In the genomic region with DNA sequence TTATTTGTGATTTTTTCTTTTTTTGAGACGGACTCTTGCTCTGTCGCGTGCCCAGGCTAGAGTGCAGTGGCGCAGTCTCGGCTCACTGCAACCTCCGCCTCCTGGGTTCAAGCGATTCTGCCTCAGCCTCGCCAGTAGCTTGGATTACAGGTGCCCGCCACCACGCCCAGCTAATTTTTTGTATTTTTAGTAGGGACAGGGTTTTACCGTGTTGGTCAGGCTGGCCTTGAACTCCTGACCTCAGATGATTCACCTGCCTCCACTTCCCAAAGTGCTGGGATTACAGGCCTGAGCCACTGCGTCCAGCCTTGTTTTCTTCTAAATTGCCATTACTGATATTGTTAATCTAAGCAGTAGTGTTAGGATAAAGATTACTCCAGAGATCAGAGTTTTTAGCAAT, we compare ENCODE assay signal across 8 cellular contexts. TPM values are rescaled to one million over a fixed set of nuclear protein-coding genes. Genes with fewer than 3 reads are reported as not detected.
A peak's percentile ranks its signal among the peaks of the same experiment; 100 is the strongest.
DNase-seq lines count a peak whose midpoint lies in the region; ATAC-seq and TF ChIP-seq lines count a peak whose summit lies in the region.
"Not testable (repeated sequence)": the region's sequence is repeated elsewhere in the genome, so short reads cannot be mapped to it uniquely, and the experiment has no call there.

No MANE protein-coding gene starts in this region.

- H3K27ac Mint-ChIP-seq in activated naive CD4-positive, alpha-beta T cell treated with anti-CD3 and anti-CD28 coated beads, Interleukin-2, amount 50 U/mL, for 24 hours = peak overlapping the region; percentile 55
- peak overlapping the region; percentile 58 to 87 for H3K27ac Mint-ChIP-seq in natural killer cell treated with Interleukin-12 subunit alpha and Interleukin-12 subunit beta and Interleukin-15 and Interleukin-18, amount 100 ng/mL, for 72 hours

- not testable (repeated sequence) for H3K27me3 ChIP-seq in ACC112 (ENCODE audit: insufficient read depth, low read length); HAP-1 (ENCODE audit: low read depth); ectodermal cell (ENCODE audit: control insufficient read depth, insufficient read depth, low read length, poor library complexity, severe bottlenecking); hepatocyte; smooth muscle cell (ENCODE audit: low read depth)

- not testable (repeated sequence) for H3K27ac ChIP-seq in ACC112 (ENCODE audit: low read depth, low read length); SK-N-MC; ectodermal cell (ENCODE audit: insufficient read depth, low read depth, low read length, poor library complexity, severe bottlenecking); hepatocyte; smooth muscle cell (ENCODE audit: low read depth)

- not testable (repeated sequence) for H3K9me3 ChIP-seq in HAP-1; SK-N-MC (ENCODE audit: low read depth, low read length); ectodermal cell (ENCODE audit: control insufficient read depth, low read length); hepatocyte (ENCODE audit: low read depth); smooth muscle cell (replicated peaks; ENCODE audit: low read depth)

- DNase-seq in HAP-1 (ENCODE audit: low spot score in 2 of 2); SK-N-MC (ENCODE audit: low read depth, low spot score); hepatocyte (ENCODE audit: low spot score); natural killer cell treated with Interleukin-12 subunit alpha and Interleukin-12 subunit beta and Interleukin-15 and Interleukin-18, amount 100 ng/mL, for 72 hours (ENCODE audit: low spot score); smooth muscle cell (lab: John Stamatoyannopoulos, UW; ENCODE audit: unreplicated experiment): not testable (repeated sequence)

- H3K36me3 ChIP-seq in ACC112 (ENCODE audit: insufficient read depth, low read length) = peaks cover 20% of the 10 kb centered on the region
- peaks cover 36% of the 10 kb centered on the region for H3K36me3 ChIP-seq in HAP-1 (replicated peaks)
- H3K36me3 ChIP-seq in SK-N-MC (ENCODE audit: insufficient read depth, low read length) = peaks cover 57% of the 10 kb centered on the region
- not testable (repeated sequence) for H3K36me3 ChIP-seq in ectodermal cell (ENCODE audit: control insufficient read depth, insufficient read depth, low read length); hepatocyte (replicated peaks; ENCODE audit: insufficient read depth, low read depth); smooth muscle cell (ENCODE audit: low read depth)

- H3K4me1 Mint-ChIP-seq in activated naive CD4-positive, alpha-beta T cell treated with anti-CD3 and anti-CD28 coated beads, Interleukin-2, amount 50 U/mL, for 24 hours = peaks cover 62% of the 10 kb centered on the region
- H3K4me1 Mint-ChIP-seq in natural killer cell treated with Interleukin-12 subunit alpha and Interleukin-12 subunit beta and Interleukin-15 and Interleukin-18, amount 100 ng/mL, for 72 hours (ENCODE audit: low read depth in 2 of 2) = peaks cover 46 to 50% of the 10 kb centered on the region in 2 donors

- in situ Hi-C loops in HAP-1 (cut with MboI; ENCODE audit: low sequenced_read_pairs) = not testable (repeated sequence)

- ATAC-seq in natural killer cell treated with Interleukin-12 subunit alpha and Interleukin-12 subunit beta and Interleukin-15 and Interleukin-18, amount 100 ng/mL, for 72 hours = not testable (repeated sequence)

- 81 to 84% methylated on average over 12 of the region's 12 CpGs for WGBS in ectodermal cell, 2 experiments
- 73% methylated on average over 12 of the region's 12 CpGs for WGBS in hepatocyte (ENCODE audit: low lambda C conversion rate, missing lambda C conversion rate)
- WGBS in smooth muscle cell (ENCODE audit: low lambda C conversion rate) = 73% methylated on average over 12 of the region's 12 CpGs

- peaks cover 36% of the 10 kb centered on the region for H3K36me3 Mint-ChIP-seq in activated naive CD4-positive, alpha-beta T cell treated with anti-CD3 and anti-CD28 coated beads, Interleukin-2, amount 50 U/mL, for 24 hours
- peaks cover 22% of the 10 kb centered on the region for H3K36me3 Mint-ChIP-seq in natural killer cell treated with Interleukin-12 subunit alpha and Interleukin-12 subunit beta and Interleukin-15 and Interleukin-18, amount 100 ng/mL, for 72 hours

- H3F3A ChIP-seq in smooth muscle cell (ENCODE audit: low read depth) = not testable (repeated sequence)

- not testable (repeated sequence) for H2AFZ ChIP-seq in ACC112 (ENCODE audit: low read length, unreplicated experiment); hepatocyte; smooth muscle cell (ENCODE audit: low read depth)

- peaks cover 26% of the 10 kb centered on the region for H3K4me1 ChIP-seq in ACC112 (ENCODE audit: control insufficient read depth, insufficient read depth, low read length, unreplicated experiment)
- H3K4me1 ChIP-seq in HAP-1 = peaks cover 10% of the 10 kb centered on the region
- not testable (repeated sequence) for H3K4me1 ChIP-seq in ectodermal cell (ENCODE audit: control insufficient read depth, insufficient read depth, low read length); hepatocyte (ENCODE audit: insufficient read depth)
- H3K4me1 ChIP-seq in smooth muscle cell (ENCODE audit: low read depth) = peaks cover 38% of the 10 kb centered on the region

- H3K4me3 ChIP-seq in ACC112 (ENCODE audit: low read depth, low read length) (peak overlapping the region; percentile 94), HAP-1 (peak overlapping the region; percentile 99), SK-N-MC (peak overlapping the region; percentile 98), ectodermal cell (ENCODE audit: insufficient read depth, low read depth, low read length) (peak overlapping the region; percentile 24), hepatocyte (peak overlapping the region; percentile 1), smooth muscle cell (peak overlapping the region; percentile 87)

- H3K27me3 Mint-ChIP-seq in activated naive CD4-positive, alpha-beta T cell treated with anti-CD3 and anti-CD28 coated beads, Interleukin-2, amount 50 U/mL, for 24 hours; natural killer cell treated with Interleukin-12 subunit alpha and Interleukin-12 subunit beta and Interleukin-15 and Interleukin-18, amount 100 ng/mL, for 72 hours: not testable (repeated sequence)

- H3K9me2 ChIP-seq in hepatocyte (replicated peaks; ENCODE audit: insufficient read depth) = not testable (repeated sequence)

- TF ChIP-seq CTCF in hepatocyte (IDR thresholded peaks at IDR 0.05; ENCODE audit: poor library complexity); smooth muscle cell (IDR thresholded peaks at IDR 0.05; ENCODE audit: borderline replicate concordance, insufficient read depth, poor library complexity, severe bottlenecking): not testable (repeated sequence)

- peak overlapping the region; percentile 94 for H3K4me3 Mint-ChIP-seq in activated naive CD4-positive, alpha-beta T cell treated with anti-CD3 and anti-CD28 coated beads, Interleukin-2, amount 50 U/mL, for 24 hours
- peak overlapping the region; percentile 98 for H3K4me3 Mint-ChIP-seq in natural killer cell treated with Interleukin-12 subunit alpha and Interleukin-12 subunit beta and Interleukin-15 and Interleukin-18, amount 100 ng/mL, for 72 hours

- H3K9me3 Mint-ChIP-seq in activated naive CD4-positive, alpha-beta T cell treated with anti-CD3 and anti-CD28 coated beads, Interleukin-2, amount 50 U/mL, for 24 hours; natural killer cell treated with Interleukin-12 subunit alpha and Interleukin-12 subunit beta and Interleukin-15 and Interleukin-18, amount 100 ng/mL, for 72 hours: not testable (repeated sequence)

- peaks cover 86% of the 10 kb centered on the region for H4K20me1 ChIP-seq in hepatocyte (ENCODE audit: insufficient read depth, poor library complexity, severe bottlenecking)
- peaks cover 88% of the 10 kb centered on the region for H4K20me1 ChIP-seq in smooth muscle cell (ENCODE audit: low read depth)

- H3K79me2 ChIP-seq in ACC112 (ENCODE audit: control insufficient read depth, insufficient read depth, low read length, unreplicated experiment) = peaks cover 93% of the 10 kb centered on the region
- peaks cover 92% of the 10 kb centered on the region for H3K79me2 ChIP-seq in hepatocyte
- peaks cover 92% of the 10 kb centered on the region for H3K79me2 ChIP-seq in smooth muscle cell (ENCODE audit: low read depth)

- peak overlapping the region; percentile 84 for H3K4me2 ChIP-seq in hepatocyte
- H3K4me2 ChIP-seq in smooth muscle cell = peak overlapping the region; percentile 89

- H3K9ac ChIP-seq in SK-N-MC (ENCODE audit: insufficient read length) = peak overlapping the region; percentile 9
- not testable (repeated sequence) for H3K9ac ChIP-seq in smooth muscle cell (ENCODE audit: low read depth)

RNA-seq across cellular contexts. Expression of gene GPBP1, which starts 4.4 kb away (rescaled TPM):
- polyA plus RNA-seq in ectodermal cell (2013, experiment 1 of 4) = 148 TPM
- polyA plus RNA-seq in ectodermal cell (2013, experiment 2 of 4) = 147 TPM
- 119 TPM for polyA plus RNA-seq in ectodermal cell (2013, experiment 3 of 4)
- 120 TPM for polyA plus RNA-seq in ectodermal cell (2013, experiment 4 of 4)
- total RNA-seq in hepatocyte (86.1 and 95.4 TPM in 2 replicates), smooth muscle cell (78.8 and 87.4 TPM in 2 replicates)
- polyA plus RNA-seq in hepatocyte (47.0 and 49.0 TPM in 2 replicates), smooth muscle cell (43.2 and 45.4 TPM in 2 replicates)
- 10 to 100 TPM; 88.3 to 91.1 TPM for total RNA-seq in natural killer cell treated with Interleukin-12 subunit alpha and Interleukin-12 subunit beta and Interleukin-15 and Interleukin-18, amount 100 ng/mL, for 72 hours

Comparison
In these comparisons a context has a peak if more than half of its experiments do, and no peak if none do; other contexts are left out.
1. H3K4me3 ChIP-seq: peak in every context shown above with its lines; median percentile 99 in HAP-1; 98 in SK-N-MC; 94 in ACC112; 87 in smooth muscle cell; 24 in ectodermal cell; 1 in hepatocyte.